1 cellular context compared by ENCODE assay signal in genomic region chr2:237946423-237946822, GRCh38.
TF ChIP-seq lines count a peak whose summit lies in the region.

No MANE protein-coding gene starts in this region.

TF ChIP-seq in K562, 482 proteins besides CTCF, POLR2A, EP300 and RAD21:
- TF ChIP-seq ZNF512 (tag; IDR thresholded peaks at IDR 0.05) (peak; percentile 87), RBM25 (IDR thresholded peaks at IDR 0.05; ENCODE audit: low read depth, low read length, severe bottlenecking) (peak; percentile 54), NFYB (IDR thresholded peaks at IDR 0.05; ENCODE audit: extremely low read depth, insufficient read length) (no peak), ZNF133 (CRISPR knock-in tag; IDR thresholded peaks at IDR 0.05) (no peak), VEZF1 (CRISPR knock-in tag; IDR thresholded peaks at IDR 0.05) (no peak), MYC (IDR thresholded peaks at IDR 0.05; ENCODE audit: low read depth, low read length) (no peak), MYC (CRISPR knock-in tag; IDR thresholded peaks at IDR 0.05; ENCODE audit: borderline replicate concordance, low read depth) (no peak)
